ENCODE assay signal across 33 cellular contexts in the genomic region with DNA sequence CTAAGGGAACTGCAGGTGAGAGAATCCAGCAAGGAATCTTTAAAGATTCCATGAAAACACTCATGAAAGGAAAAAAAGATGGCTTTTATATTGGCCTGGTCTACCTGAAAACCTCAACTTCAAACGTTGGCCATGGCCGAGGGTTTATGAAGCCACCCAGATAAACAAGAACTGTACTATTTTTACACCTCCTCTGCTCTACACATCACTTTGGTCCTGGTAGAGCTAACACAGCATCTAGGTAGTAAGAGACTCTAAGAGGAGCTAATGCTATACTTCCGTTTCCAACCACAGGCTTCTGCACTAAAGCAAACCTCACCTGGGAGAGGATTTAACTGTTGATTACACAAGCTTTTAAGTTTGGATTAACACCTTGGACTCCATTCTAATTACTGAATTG.
"Had no signal": no experiment of that assay in that cellular context is flagged by ENCODE, and none has a peak within 500 bp of the region (broad histone marks: within the 10 kb centered on the region; RNA-seq: fewer than 3 reads in every experiment).

No MANE protein-coding gene starts in this region.

- H3K27me3 ChIP-seq: adrenal gland, body of pancreas, esophagus squamous epithelium, gastroesophageal sphincter, heart right ventricle, hepatocyte had no signal

- H3K4me2 ChIP-seq: hepatocyte had no signal

- DNase-seq: activated CD4-positive, alpha-beta memory T cell treated with anti-CD3 and anti-CD28 coated beads for 36 hours; activated CD4-positive, alpha-beta T cell treated with anti-CD3 and anti-CD28 coated beads for 36 hours; activated CD4-positive, alpha-beta T cell treated with anti-CD3 and anti-CD28 coated beads, Interleukin-2, amount 10 ng/mL, durations not matched to agents 24 days and 14 days; activated CD4-positive, CD25-positive, alpha-beta regulatory T cell; activated CD4-positive, CD25-positive, alpha-beta regulatory T cell treated with anti-CD3 and anti-CD28 coated beads, Interleukin-2, amount 50 U/mL, for 72 hours; activated CD8-positive, alpha-beta memory T cell treated with anti-CD3 and anti-CD28 coated beads, Interleukin-2, amount 10 ng/mL, durations not matched to agents 7 days and 5 days; activated CD8-positive, alpha-beta memory T cell treated with anti-CD3 and anti-CD28 coated beads, Interleukin-2, amount 50 U/mL, for 4 hours; activated CD8-positive, alpha-beta T cell treated with anti-CD3 and anti-CD28 coated beads, Interleukin-2, amount 10 ng/mL, durations not matched to agents 7 days and 5 days; activated effector memory CD4-positive, alpha-beta T cell treated with anti-CD3 and anti-CD28 coated beads, Interleukin-2, amount 50 U/mL, for 16 hours; activated naive CD4-positive, alpha-beta T cell treated with anti-CD3 and anti-CD28 coated beads for 36 hours; activated naive CD8-positive, alpha-beta T cell treated with anti-CD3 and anti-CD28 coated beads for 36 hours; activated naive CD8-positive, alpha-beta T cell treated with anti-CD3 and anti-CD28 coated beads, Interleukin-2, amount 50 U/mL, for 24 hours; activated T-cell treated with anti-CD3 and anti-CD28 coated beads, Interleukin-2, amount 50 U/mL, for 1 hour; activated T-cell treated with anti-CD3 and anti-CD28 coated beads, Interleukin-2, amount 50 U/mL, for 48 hours; adrenal gland; amygdala; aorta; body of pancreas; caudate nucleus; effector CD8-positive, alpha-beta T cell; erythroblast; esophagus squamous epithelium; foreskin melanocyte; heart right ventricle; T-helper 17 cell; T1000; WERI-Rb-1 had no signal

- H3K9me3 ChIP-seq: adrenal gland, body of pancreas, esophagus squamous epithelium, gastroesophageal sphincter, heart right ventricle had no signal

- H3K27ac ChIP-seq: adrenal gland, body of pancreas, esophagus squamous epithelium, gastroesophageal sphincter, heart right ventricle, hepatocyte, WERI-Rb-1 had no signal

- H3K9me3 Mint-ChIP-seq: activated CD4-positive, alpha-beta memory T cell treated with anti-CD3 and anti-CD28 coated beads for 36 hours; activated CD4-positive, alpha-beta T cell treated with anti-CD3 and anti-CD28 coated beads, Interleukin-2, amount 10 ng/mL, durations not matched to agents 24 days and 14 days; activated naive CD4-positive, alpha-beta T cell treated with anti-CD3 and anti-CD28 coated beads for 36 hours; activated naive CD8-positive, alpha-beta T cell treated with anti-CD3 and anti-CD28 coated beads for 36 hours; activated naive CD8-positive, alpha-beta T cell treated with anti-CD3 and anti-CD28 coated beads, Interleukin-2, amount 50 U/mL, for 24 hours; activated T-helper 1 cell treated with anti-CD3 and anti-CD28 coated beads, Interleukin-12 subunit alpha, Interleukin-12 subunit beta, Interleukin-2, Interleukin-4 antibody, amounts not matched to agents 30 ng/mL and 10 ng/mL and 1 ng/mL, durations not matched to agents 14 hours and 24 hours and 36 hours; T-helper 2 cell treated with Interferon-gamma antibody and Interleukin-4, amounts not matched to agents 5 μg/mL and 100 μg/mL, for 36 hours had no signal

- H3K4me3 Mint-ChIP-seq: activated CD4-positive, alpha-beta memory T cell treated with anti-CD3 and anti-CD28 coated beads for 36 hours; activated CD4-positive, alpha-beta T cell treated with anti-CD3 and anti-CD28 coated beads for 36 hours; activated CD4-positive, alpha-beta T cell treated with anti-CD3 and anti-CD28 coated beads, Interleukin-2, amount 10 ng/mL, durations not matched to agents 24 days and 14 days; activated CD8-positive, alpha-beta memory T cell treated with anti-CD3 and anti-CD28 coated beads, Interleukin-2, amount 10 ng/mL, durations not matched to agents 7 days and 5 days; activated CD8-positive, alpha-beta T cell treated with anti-CD3 and anti-CD28 coated beads, Interleukin-2, amount 10 ng/mL, durations not matched to agents 7 days and 5 days; activated naive CD4-positive, alpha-beta T cell treated with anti-CD3 and anti-CD28 coated beads for 36 hours; activated naive CD4-positive, alpha-beta T cell treated with anti-CD3 and anti-CD28 coated beads, Interleukin-2, amount 50 U/mL, for 24 hours; activated naive CD8-positive, alpha-beta T cell treated with anti-CD3 and anti-CD28 coated beads for 36 hours; activated naive CD8-positive, alpha-beta T cell treated with anti-CD3 and anti-CD28 coated beads, Interleukin-2, amount 50 U/mL, for 24 hours; activated T-helper 1 cell treated with anti-CD3 and anti-CD28 coated beads, Interleukin-12 subunit alpha, Interleukin-12 subunit beta, Interleukin-2, Interleukin-4 antibody, amounts not matched to agents 30 ng/mL and 10 ng/mL and 1 ng/mL, durations not matched to agents 14 hours and 24 hours and 36 hours; T-helper 17 cell; T-helper 2 cell treated with Interferon-gamma antibody and Interleukin-4, amounts not matched to agents 5 μg/mL and 100 μg/mL, for 36 hours had no signal

- ATAC-seq: activated CD4-positive, alpha-beta T cell treated with anti-CD3 and anti-CD28 coated beads for 36 hours; activated CD8-positive, alpha-beta memory T cell treated with anti-CD3 and anti-CD28 coated beads, Interleukin-2, amount 10 ng/mL, durations not matched to agents 7 days and 5 days; activated CD8-positive, alpha-beta T cell treated with anti-CD3 and anti-CD28 coated beads, Interleukin-2, amount 10 ng/mL, durations not matched to agents 7 days and 5 days; activated naive CD8-positive, alpha-beta T cell treated with anti-CD3 and anti-CD28 coated beads, Interleukin-2, amount 50 U/mL, for 24 hours; body of pancreas; gastroesophageal sphincter; T-helper 17 cell had no signal

- H3K79me2 ChIP-seq: hepatocyte had no signal

- H3K4me3 ChIP-seq: adrenal gland, body of pancreas, esophagus squamous epithelium, gastroesophageal sphincter, heart right ventricle, hepatocyte had no signal

- H3K36me3 Mint-ChIP-seq: activated CD4-positive, alpha-beta memory T cell treated with anti-CD3 and anti-CD28 coated beads for 36 hours; activated CD8-positive, alpha-beta memory T cell treated with anti-CD3 and anti-CD28 coated beads, Interleukin-2, amount 10 ng/mL, durations not matched to agents 7 days and 5 days; activated naive CD4-positive, alpha-beta T cell treated with anti-CD3 and anti-CD28 coated beads, Interleukin-2, amount 50 U/mL, for 24 hours; activated naive CD8-positive, alpha-beta T cell treated with anti-CD3 and anti-CD28 coated beads for 36 hours had no signal

- H3K4me1 Mint-ChIP-seq: activated CD4-positive, alpha-beta T cell treated with anti-CD3 and anti-CD28 coated beads for 36 hours; activated CD4-positive, alpha-beta T cell treated with anti-CD3 and anti-CD28 coated beads, Interleukin-2, amount 10 ng/mL, durations not matched to agents 24 days and 14 days; activated CD8-positive, alpha-beta memory T cell treated with anti-CD3 and anti-CD28 coated beads, Interleukin-2, amount 10 ng/mL, durations not matched to agents 7 days and 5 days; activated naive CD4-positive, alpha-beta T cell treated with anti-CD3 and anti-CD28 coated beads, Interleukin-2, amount 50 U/mL, for 24 hours; activated naive CD8-positive, alpha-beta T cell treated with anti-CD3 and anti-CD28 coated beads for 36 hours; activated naive CD8-positive, alpha-beta T cell treated with anti-CD3 and anti-CD28 coated beads, Interleukin-2, amount 50 U/mL, for 24 hours; T-helper 17 cell had no signal

- H3K36me3 ChIP-seq: adrenal gland, esophagus squamous epithelium, gastroesophageal sphincter, heart right ventricle, WERI-Rb-1 had no signal

- H2AFZ ChIP-seq: hepatocyte had no signal

- H3K4me1 ChIP-seq: adrenal gland, body of pancreas, esophagus squamous epithelium, gastroesophageal sphincter had no signal

- H3K27ac Mint-ChIP-seq: activated CD4-positive, alpha-beta memory T cell treated with anti-CD3 and anti-CD28 coated beads for 36 hours; activated CD4-positive, alpha-beta T cell treated with anti-CD3 and anti-CD28 coated beads for 36 hours; activated CD4-positive, alpha-beta T cell treated with anti-CD3 and anti-CD28 coated beads, Interleukin-2, amount 10 ng/mL, durations not matched to agents 24 days and 14 days; activated CD8-positive, alpha-beta memory T cell treated with anti-CD3 and anti-CD28 coated beads, Interleukin-2, amount 10 ng/mL, durations not matched to agents 7 days and 5 days; activated CD8-positive, alpha-beta T cell treated with anti-CD3 and anti-CD28 coated beads, Interleukin-2, amount 10 ng/mL, durations not matched to agents 7 days and 5 days; activated naive CD4-positive, alpha-beta T cell treated with anti-CD3 and anti-CD28 coated beads for 36 hours; activated naive CD4-positive, alpha-beta T cell treated with anti-CD3 and anti-CD28 coated beads, Interleukin-2, amount 50 U/mL, for 24 hours; activated naive CD8-positive, alpha-beta T cell treated with anti-CD3 and anti-CD28 coated beads for 36 hours; activated naive CD8-positive, alpha-beta T cell treated with anti-CD3 and anti-CD28 coated beads, Interleukin-2, amount 50 U/mL, for 24 hours; activated T-helper 1 cell treated with anti-CD3 and anti-CD28 coated beads, Interleukin-12 subunit alpha, Interleukin-12 subunit beta, Interleukin-2, Interleukin-4 antibody, amounts not matched to agents 30 ng/mL and 10 ng/mL and 1 ng/mL, durations not matched to agents 14 hours and 24 hours and 36 hours; activated T-helper 2 cell treated with anti-CD3 and anti-CD28 coated beads, Interferon-gamma antibody, Interleukin-2, Interleukin-4, amounts not matched to agents 10 μg/mL and 5 μg/mL and 100 μg/mL, durations not matched to agents 14 hours and 24 hours and 36 hours; T-helper 17 cell; T-helper 2 cell treated with Interferon-gamma antibody and Interleukin-4, amounts not matched to agents 5 μg/mL and 100 μg/mL, for 36 hours had no signal

- H3K27me3 Mint-ChIP-seq: activated CD4-positive, alpha-beta memory T cell treated with anti-CD3 and anti-CD28 coated beads for 36 hours; activated CD4-positive, alpha-beta T cell treated with anti-CD3 and anti-CD28 coated beads for 36 hours; activated CD4-positive, alpha-beta T cell treated with anti-CD3 and anti-CD28 coated beads, Interleukin-2, amount 10 ng/mL, durations not matched to agents 24 days and 14 days; activated CD8-positive, alpha-beta memory T cell treated with anti-CD3 and anti-CD28 coated beads, Interleukin-2, amount 10 ng/mL, durations not matched to agents 7 days and 5 days; activated naive CD4-positive, alpha-beta T cell treated with anti-CD3 and anti-CD28 coated beads, Interleukin-2, amount 50 U/mL, for 24 hours; activated naive CD8-positive, alpha-beta T cell treated with anti-CD3 and anti-CD28 coated beads for 36 hours; activated naive CD8-positive, alpha-beta T cell treated with anti-CD3 and anti-CD28 coated beads, Interleukin-2, amount 50 U/mL, for 24 hours; T-helper 17 cell had no signal
